ENCODE assay signal across 23 cellular contexts in the genomic region with DNA sequence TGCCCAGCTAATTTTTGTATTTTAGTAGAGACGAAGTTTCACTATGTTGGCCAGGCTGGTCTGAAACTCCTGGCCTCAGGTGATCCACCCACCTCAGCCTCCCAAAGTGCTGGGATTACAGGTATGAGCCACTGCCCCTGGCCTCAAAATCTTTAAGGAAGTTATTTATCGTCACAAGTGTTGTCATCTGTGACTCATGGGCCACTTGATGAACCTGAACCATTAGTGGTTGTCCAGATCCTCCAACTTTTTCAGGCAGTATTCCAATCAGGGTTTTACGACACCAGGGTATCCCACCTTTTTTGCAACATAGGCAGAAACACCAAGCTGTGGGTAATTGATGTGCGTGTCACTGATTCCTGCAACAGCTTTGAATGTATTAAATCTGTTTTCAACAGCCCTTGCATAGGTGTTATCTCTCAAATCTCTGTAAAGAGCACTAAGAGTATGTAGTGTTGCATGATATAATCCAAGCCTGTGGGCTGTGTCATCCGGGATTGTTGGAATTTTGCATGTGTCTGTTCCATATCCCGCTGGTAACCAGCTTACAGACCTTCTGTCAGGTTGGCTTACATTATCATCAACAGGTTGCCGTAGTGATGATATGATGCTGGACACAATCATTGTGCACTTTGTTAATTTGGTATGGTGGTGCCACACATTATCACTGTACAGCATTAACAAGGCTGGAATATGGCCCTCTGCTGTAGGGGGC.
"Had no signal": no experiment of that assay in that cellular context is flagged by ENCODE, and none has a peak within 500 bp of the region (broad histone marks: within the 10 kb centered on the region; RNA-seq: fewer than 3 reads in every experiment).

No MANE protein-coding gene starts in this region.

- ATAC-seq: foreskin keratinocyte; gastroesophageal sphincter; heart right ventricle; left ventricle myocardium superior; lower lobe of right lung; naive thymus-derived CD8-positive, alpha-beta T cell; psoas muscle; right cardiac atrium; stimulated activated naive B cell treated with anti-CD40 and anti-IgM and Interleukin-4, amounts not matched to agents 10 μg/mL and 1 μg/mL and 100 μg/mL, for 72 hours had no signal

- H3K27ac ChIP-seq: colonic mucosa, esophagus muscularis mucosa, foreskin keratinocyte, gastroesophageal sphincter, heart right ventricle, lower lobe of right lung, ovary, psoas muscle, skin epidermis, spleen had no signal

- H3K27me3 ChIP-seq: colonic mucosa, esophagus muscularis mucosa, gastroesophageal sphincter, ovary had no signal

- H3K4me3 ChIP-seq: colonic mucosa, esophagus muscularis mucosa, gastroesophageal sphincter, heart right ventricle, lower lobe of right lung, ovary, psoas muscle, skin epidermis, spleen had no signal

- FAIRE-seq: endothelial cell of umbilical vein, keratinocyte had no signal

- DNase-seq: colonic mucosa; effector CD8-positive, alpha-beta T cell; foreskin keratinocyte; glutamatergic neuron; heart right ventricle; hippocampal formation; left ventricle myocardium superior; lower lobe of right lung; naive thymus-derived CD8-positive, alpha-beta T cell; nephron progenitor cell; occipital lobe; ovary; posterior cingulate gyrus; psoas muscle; right cardiac atrium; spleen; stimulated activated CD4-positive, alpha-beta T cell treated with anti-CD3 and anti-CD28 coated beads, Interleukin-2, amount 100 ng/mL, for 48 hours; stimulated activated naive B cell treated with anti-CD40 and anti-IgM and Interleukin-4, amounts not matched to agents 10 μg/mL and 1 μg/mL and 100 μg/mL, for 72 hours had no signal

- H3K36me3 ChIP-seq: colonic mucosa, esophagus muscularis mucosa, gastroesophageal sphincter, heart right ventricle, lower lobe of right lung, ovary, spleen had no signal

- H3K4me1 ChIP-seq: colonic mucosa, esophagus muscularis mucosa, foreskin keratinocyte, gastroesophageal sphincter, heart right ventricle, lower lobe of right lung, psoas muscle, spleen had no signal

- H3K9me3 ChIP-seq: colonic mucosa, esophagus muscularis mucosa, gastroesophageal sphincter, heart right ventricle, lower lobe of right lung, ovary, psoas muscle, spleen had no signal
